Comparison of ENCODE assay signal across 17 cellular contexts in the genomic region with DNA sequence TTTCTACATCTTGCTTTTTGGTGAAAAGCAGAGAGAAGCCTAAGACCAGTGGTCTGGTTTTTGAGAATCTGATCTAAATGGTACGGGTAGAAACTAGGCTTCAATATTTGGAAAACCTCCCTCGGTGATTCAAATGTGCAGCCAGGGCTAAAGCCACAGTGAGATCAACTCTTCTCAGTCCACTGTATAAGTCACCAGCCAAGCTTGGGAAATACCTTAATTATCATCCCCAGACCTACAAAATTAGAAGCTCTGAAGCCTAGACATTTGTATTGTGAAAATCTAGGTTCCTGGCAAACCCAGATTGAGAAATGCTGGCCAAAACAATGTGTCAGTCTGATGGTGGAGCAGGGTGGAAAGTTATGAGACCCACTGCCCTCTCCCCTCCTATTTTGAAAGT.
A peak's percentile ranks its signal among the peaks of the same experiment; 100 is the strongest.
DNase-seq lines count a peak whose midpoint lies in the region; ATAC-seq and TF ChIP-seq lines count a peak whose summit lies in the region.
"Had no signal": no experiment of that assay in that cellular context is flagged by ENCODE, and none has a peak within 500 bp of the region (broad histone marks: within the 10 kb centered on the region; RNA-seq: fewer than 3 reads in every experiment).

No MANE protein-coding gene starts in this region.

- ATAC-seq in stimulated activated memory B cell treated with anti-CD40 and anti-IgM and Interleukin-4, amounts not matched to agents 10 μg/mL and 1 μg/mL and 100 μg/mL, for 72 hours = no peak
- ATAC-seq in gastrocnemius medialis = no peak

- no peaks in the 10 kb centered on the region for H3K36me3 ChIP-seq in adipocyte (ENCODE audit: control insufficient read depth, insufficient read depth, low read length, severe bottlenecking)
- peaks cover 3% of the 10 kb centered on the region for H3K36me3 ChIP-seq in osteoblast (ENCODE audit: insufficient read depth, low read length)
- no peaks in the 10 kb centered on the region for H3K36me3 ChIP-seq in gastrocnemius medialis

- TF ChIP-seq POLR2A in gastrocnemius medialis (IDR thresholded peaks at IDR 0.05) = no peak

- no peak overlapping the region for H3K9ac ChIP-seq in adipocyte (ENCODE audit: low read length)

- no peaks in the 10 kb centered on the region for H3K27me3 ChIP-seq in adipocyte (replicated peaks; ENCODE audit: control insufficient read depth, insufficient read depth, low read length)
- no peaks in the 10 kb centered on the region for H3K27me3 ChIP-seq in osteoblast (ENCODE audit: insufficient read depth, low read length)
- no peaks in the 10 kb centered on the region for H3K27me3 ChIP-seq in gastrocnemius medialis

- H3K27ac Mint-ChIP-seq in stimulated activated memory B cell treated with anti-CD40 and anti-IgM and Interleukin-4, amounts not matched to agents 10 μg/mL and 1 μg/mL and 100 μg/mL, for 72 hours = no peak overlapping the region

- H2AFZ ChIP-seq in osteoblast (ENCODE audit: low read length) = no peak overlapping the region

- intact Hi-C loops in gastrocnemius medialis (cut with DNase I; ENCODE audit: low total_unique reads) = no loop called here

- H3K79me2 ChIP-seq in osteoblast (ENCODE audit: insufficient read depth, low read length) = no peaks in the 10 kb centered on the region

- no peaks in the 10 kb centered on the region for H3K9me3 ChIP-seq in adipocyte (ENCODE audit: control insufficient read depth, low read length)
- H3K9me3 ChIP-seq in osteoblast (ENCODE audit: low read depth, low read length) = no peaks in the 10 kb centered on the region
- H3K9me3 ChIP-seq in gastrocnemius medialis = no peaks in the 10 kb centered on the region

- H3K27me3 Mint-ChIP-seq in stimulated activated memory B cell treated with anti-CD40 and anti-IgM and Interleukin-4, amounts not matched to agents 10 μg/mL and 1 μg/mL and 100 μg/mL, for 72 hours = no peaks in the 10 kb centered on the region

- H3K4me1 Mint-ChIP-seq in stimulated activated memory B cell treated with anti-CD40 and anti-IgM and Interleukin-4, amounts not matched to agents 10 μg/mL and 1 μg/mL and 100 μg/mL, for 72 hours = no peaks in the 10 kb centered on the region

- H3K4me3 ChIP-seq in adipocyte (ENCODE audit: low read length) (peak overlapping the region; percentile 40), fibroblast of mammary gland (ENCODE audit: control insufficient read depth, low read depth, low read length) (no peak overlapping the region), osteoblast (ENCODE audit: insufficient read depth, low read length) (no peak overlapping the region), gastrocnemius medialis (no peak overlapping the region)

- H4K20me1 ChIP-seq in osteoblast (ENCODE audit: insufficient read depth, low read length) = no peaks in the 10 kb centered on the region

- in situ Hi-C loops in gastrocnemius medialis (cut with MboI; ENCODE audit: low sequenced_read_pairs in 4 of 4) = no loop called here

- TF ChIP-seq CTCF in fibroblast of mammary gland (conservative IDR thresholded peaks at IDR 0.05; ENCODE audit: control insufficient read depth, insufficient read depth, low read depth, low read length) (no peak), osteoblast (IDR thresholded peaks at IDR 0.05; ENCODE audit: extremely low read depth, low read depth, low read length) (no peak), gastrocnemius medialis (IDR thresholded peaks at IDR 0.05 in 4 of 5, conservative IDR thresholded peaks at IDR 0.05 in 1 of 5) (no peak)

- H3K4me1 ChIP-seq in adipocyte (ENCODE audit: control insufficient read depth, insufficient read depth, low read length) = peaks cover 36% of the 10 kb centered on the region
- H3K4me1 ChIP-seq in osteoblast (ENCODE audit: insufficient read depth, low read length) = peaks cover 32% of the 10 kb centered on the region
- H3K4me1 ChIP-seq in gastrocnemius medialis = no peaks in the 10 kb centered on the region

- DNase-seq in AG08395 (ENCODE audit: low spot score) = peak; percentile 45
- peak; percentile 37 for DNase-seq in adipocyte (ENCODE audit: low read depth)
- peak; percentile 75 for DNase-seq in fibroblast of mammary gland (ENCODE audit: low read depth)
- peak; percentile 29 for DNase-seq in osteoblast (ENCODE audit: insufficient read length, low spot score, missing footprints)
- no peak for DNase-seq in gastrocnemius medialis
- DNase-seq in COR-L47 (lab: John Stamatoyannopoulos, UW) = no peak
- no peak for DNase-seq in hippocampal formation (lab: John Stamatoyannopoulos, UW)
- DNase-seq: 8988T; DMS153; KBM-7; NCI-H1436; NCI-H2029 treated with DMSO at 0.1 percent for 48 hours; NCI-H2171 treated with DMSO at 0.1 percent for 48 hours; NCI-H446 treated with DMSO at 0.1 percent for 48 hours; NK-92 treated with Interleukin-12 subunit alpha and Interleukin-12 subunit beta, amount 100 ng/mL, for 24 hours had no signal

- no peaks in the 10 kb centered on the region for H3K36me3 Mint-ChIP-seq in stimulated activated memory B cell treated with anti-CD40 and anti-IgM and Interleukin-4, amounts not matched to agents 10 μg/mL and 1 μg/mL and 100 μg/mL, for 72 hours

- no peak overlapping the region for H3K4me3 Mint-ChIP-seq in stimulated activated memory B cell treated with anti-CD40 and anti-IgM and Interleukin-4, amounts not matched to agents 10 μg/mL and 1 μg/mL and 100 μg/mL, for 72 hours

- H3K27ac ChIP-seq in osteoblast (ENCODE audit: low read depth, low read length) (peak overlapping the region; percentile 66), gastrocnemius medialis (no peak overlapping the region)
- H3K27ac ChIP-seq: C4-2B had no signal

- H3K9me3 Mint-ChIP-seq in stimulated activated memory B cell treated with anti-CD40 and anti-IgM and Interleukin-4, amounts not matched to agents 10 μg/mL and 1 μg/mL and 100 μg/mL, for 72 hours = no peaks in the 10 kb centered on the region

- peak overlapping the region; percentile 21 for H3K4me2 ChIP-seq in osteoblast (ENCODE audit: insufficient read depth, low read length)

Comparison
In these comparisons a context has a peak if more than half of its experiments do, and no peak if none do; other contexts are left out.
1. DNase-seq: peak in AG08395 (single experiment), adipocyte (single experiment), fibroblast of mammary gland (single experiment) and osteoblast (single experiment); none in gastrocnemius medialis (0 of 2), COR-L47 (single experiment) and hippocampal formation (0 of 2).